ENCODE assay signal across 24 cellular contexts in genomic region chr7:14637968-14638367, GRCh38.
DNase-seq lines count a peak whose midpoint lies in the region; ATAC-seq, FAIRE-seq and TF ChIP-seq lines count a peak whose summit lies in the region.
"Had no signal": no experiment of that assay in that cellular context is flagged by ENCODE, and none has a peak within 500 bp of the region (broad histone marks: within the 10 kb centered on the region; RNA-seq: fewer than 3 reads in every experiment).

No MANE protein-coding gene starts in this region.

- ATAC-seq in Right ventricle myocardium superior (ENCODE audit: poor library complexity) (no peak), GM18909 (IDR thresholded peaks at IDR 0.05; ENCODE audit: poor library complexity, unreplicated experiment) (no peak), HG03457 (IDR thresholded peaks at IDR 0.05; ENCODE audit: unreplicated experiment) (no peak)
- ATAC-seq: activated CD8-positive, alpha-beta T cell treated with anti-CD3 and anti-CD28 coated beads, Interleukin-2, amount 10 ng/mL, durations not matched to agents 7 days and 5 days; natural killer cell treated with Interleukin-12 subunit alpha and Interleukin-12 subunit beta and Interleukin-15 and Interleukin-18, amount 100 ng/mL, for 72 hours had no signal

- H3K79me2 ChIP-seq in hepatocyte: no peaks in the 10 kb centered on the region
- H3K79me2 ChIP-seq: parathyroid adenoma had no signal

- H3K27ac ChIP-seq in hepatocyte: no peak overlapping the region
- H3K27ac ChIP-seq: BLaER1 treated with 17β-estradiol and CSF1 and Interleukin-3, amounts not matched to agents 10 nM and 100 nM; epithelial cell of prostate; parathyroid adenoma; sigmoid colon; testis had no signal

- FAIRE-seq in TTC549 (lab: Jason Lieb, UNC): peak; percentile 33
- FAIRE-seq: GM12891 had no signal

- H3K9me2 ChIP-seq in hepatocyte (replicated peaks; ENCODE audit: insufficient read depth): no peaks in the 10 kb centered on the region

- no peak overlapping the region for H2AFZ ChIP-seq in hepatocyte
- H2AFZ ChIP-seq: parathyroid adenoma had no signal

- intact Hi-C loops in Right ventricle myocardium superior (cut with DNase I): no loop called here

- no peaks in the 10 kb centered on the region for H3K4me1 ChIP-seq in hepatocyte (ENCODE audit: insufficient read depth)
- H3K4me1 ChIP-seq: BLaER1 treated with 17β-estradiol and CSF1 and Interleukin-3, amounts not matched to agents 10 nM and 100 nM; parathyroid adenoma; sigmoid colon; testis had no signal

- no peaks in the 10 kb centered on the region for H3K9me3 ChIP-seq in hepatocyte (ENCODE audit: low read depth)
- H3K9me3 ChIP-seq: sigmoid colon, testis had no signal

- H3K36me3 ChIP-seq in hepatocyte (replicated peaks; ENCODE audit: insufficient read depth, low read depth): no peaks in the 10 kb centered on the region
- H3K36me3 ChIP-seq: BLaER1 treated with 17β-estradiol and CSF1 and Interleukin-3, amounts not matched to agents 10 nM and 100 nM; sigmoid colon had no signal

- H3K4me2 ChIP-seq in hepatocyte: no peak overlapping the region
- H3K4me2 ChIP-seq: BLaER1 treated with 17β-estradiol and CSF1 and Interleukin-3, amounts not matched to agents 10 nM and 100 nM had no signal

- no peaks in the 10 kb centered on the region for H3K27me3 ChIP-seq in hepatocyte
- H3K27me3 ChIP-seq: BLaER1 treated with 17β-estradiol and CSF1 and Interleukin-3, amounts not matched to agents 10 nM and 100 nM; sigmoid colon; testis had no signal

- H4K20me1 ChIP-seq in hepatocyte (ENCODE audit: insufficient read depth, poor library complexity, severe bottlenecking): no peaks in the 10 kb centered on the region
- H4K20me1 ChIP-seq: BLaER1 treated with 17β-estradiol and CSF1 and Interleukin-3, amounts not matched to agents 10 nM and 100 nM had no signal

- WGBS in hepatocyte (ENCODE audit: low lambda C conversion rate, missing lambda C conversion rate): 79% methylated on average over 2 of the region's 2 CpGs

- no peak overlapping the region for H3K4me3 ChIP-seq in hepatocyte
- H3K4me3 ChIP-seq: BLaER1 treated with 17β-estradiol and CSF1 and Interleukin-3, amounts not matched to agents 10 nM and 100 nM; sigmoid colon; testis had no signal

- peak; percentile 30 for DNase-seq in NCI-H146 treated with DMSO at 0.1 percent for 48 hours (lab: John Stamatoyannopoulos, UW; ENCODE audit: unreplicated experiment)
- no peak for DNase-seq in NCI-H146 (lab: John Stamatoyannopoulos, UW)
- DNase-seq in hepatocyte (ENCODE audit: low spot score): no peak
- DNase-seq in Right ventricle myocardium superior: no peak
- DNase-seq: activated CD4-positive, CD25-positive, alpha-beta regulatory T cell; activated CD8-positive, alpha-beta T cell treated with anti-CD3 and anti-CD28 coated beads, Interleukin-2, amount 10 ng/mL, durations not matched to agents 7 days and 5 days; activated T-cell treated with anti-CD3 and anti-CD28 coated beads, Interleukin-2, amount 50 U/mL, for 1 hour; amniotic stem cell; foreskin melanocyte; KG1; NCI-H1048; NCI-H2081 treated with DMSO at 0.1 percent for 48 hours; NCI-H524 treated with DMSO at 0.1 percent for 48 hours; sigmoid colon; testis had no signal

- TF ChIP-seq CTCF in LNCAP (IDR thresholded peaks at IDR 0.05) (peak; percentile 24; the same call in 1 of the 2 replicates), hepatocyte (IDR thresholded peaks at IDR 0.05; ENCODE audit: poor library complexity) (peak; percentile 18)
